Comparison of ENCODE assay signal across 26 cellular contexts in the genomic region with DNA sequence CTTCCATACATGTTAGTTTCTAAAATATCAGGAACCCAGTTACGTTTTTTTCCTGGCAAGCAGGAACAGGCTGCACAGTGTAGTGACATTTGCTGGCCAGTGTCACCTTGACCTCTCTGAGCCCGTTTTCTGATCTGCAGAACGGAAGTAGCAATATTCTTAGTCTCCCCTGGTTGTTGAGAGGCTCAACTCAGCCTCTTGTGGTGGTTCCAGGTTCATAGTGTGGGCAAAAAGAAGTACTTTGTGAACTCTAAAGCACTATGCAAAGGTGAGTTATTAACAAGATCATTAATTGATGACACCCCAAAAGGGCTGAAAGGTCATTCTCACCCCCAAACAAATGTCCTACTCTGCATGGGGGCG. TPM values are rescaled to one million over a fixed set of nuclear protein-coding genes. Genes with fewer than 3 reads are reported as not detected.
DNase-seq lines count a peak whose midpoint lies in the region; ATAC-seq, FAIRE-seq and TF ChIP-seq lines count a peak whose summit lies in the region.
"Had no signal": no experiment of that assay in that cellular context is flagged by ENCODE, and none has a peak within 500 bp of the region (broad histone marks: within the 10 kb centered on the region; RNA-seq: fewer than 3 reads in every experiment).

No MANE protein-coding gene starts in this region.

- intact Hi-C loops in vagina (cut with DNase I) = no loop called here

- TF ChIP-seq POLR2A in H1 (IDR thresholded peaks at IDR 0.05; ENCODE audit: control extremely low read depth in 1 of 2, low read depth in 2 of 2, low read length in 2 of 2) = no peak
- TF ChIP-seq POLR2A in vagina (IDR thresholded peaks at IDR 0.05) = no peak

- no peak overlapping the region for H3K14ac ChIP-seq in H1 (ENCODE audit: insufficient read length)

- H3K27ac ChIP-seq in cardiac muscle cell (peak overlapping the region; percentile 98), right atrium auricular region (no peak overlapping the region), H1 (ENCODE audit: low read depth, low read length) (peak overlapping the region; percentile 96), vagina (no peak overlapping the region)
- H3K27ac ChIP-seq: heart right ventricle, Peyer's patch had no signal

- H3K4me2 ChIP-seq in H1 (ENCODE audit: insufficient read depth in 1 of 2, low read depth in 2 of 2, low read length in 2 of 2) = peak overlapping the region; percentile 83 to 96

- no peaks in the 10 kb centered on the region; the same call in 1 of the 2 replicates for H3K23me2 ChIP-seq in H1 (ENCODE audit: low read depth, low read length)

- H3K79me1 ChIP-seq in H1 (ENCODE audit: low read depth, low read length) = peaks cover 18% of the 10 kb centered on the region

- peak overlapping the region; percentile 24; the same call in 1 of the 2 replicates for H2AK5ac ChIP-seq in H1 (ENCODE audit: low read depth, low read length)

- no peak for ATAC-seq in HG03139 (IDR thresholded peaks at IDR 0.05; ENCODE audit: unreplicated experiment)

- peaks cover 63% of the 10 kb centered on the region for H3K4me1 Mint-ChIP-seq in nephron

- no peaks in the 10 kb centered on the region for H3K9me3 ChIP-seq in cardiac muscle cell (ENCODE audit: low read depth)
- H3K9me3 ChIP-seq in right atrium auricular region = no peaks in the 10 kb centered on the region
- H3K9me3 ChIP-seq in H1 (ENCODE audit: insufficient read depth in 2 of 2, low read depth in 1 of 2, low read length in 1 of 2) = no peaks in the 10 kb centered on the region
- no peaks in the 10 kb centered on the region for H3K9me3 ChIP-seq in vagina
- H3K9me3 ChIP-seq: heart right ventricle, mucosa of descending colon, Peyer's patch had no signal

- no peak overlapping the region for H2BK120ac ChIP-seq in H1 (replicated peaks; ENCODE audit: low read depth, low read length)

- H3K27ac Mint-ChIP-seq in nephron = peak overlapping the region; percentile 87 to 99 (median 97)

- no peak for FAIRE-seq in H1 (lab: Jason Lieb, UNC)
- FAIRE-seq: GM12891, small intestine had no signal

- no peaks in the 10 kb centered on the region for H3K9me3 Mint-ChIP-seq in nephron

- H2AFZ ChIP-seq in H1 (ENCODE audit: low read length) = no peak overlapping the region

- TF ChIP-seq EP300 in H1 (IDR thresholded peaks at IDR 0.05; ENCODE audit: borderline replicate concordance in 1 of 2, low read depth in 2 of 2, low read length in 2 of 2) = no peak

- CTCF ChIA-PET in H1 (lab: Charles Lee; ENCODE audit: partially characterized antibody) = interaction anchor here (0.9 to 9.4 kb wide), 11 partner anchors 9 to 68 kb away, joined by 3 to 222 read pairs (median 5); partner anchors contain the start of genes IGF2BP1 and SNF8

- H4K20me1 ChIP-seq in H1 (replicated peaks in 1 of 2; ENCODE audit: control insufficient read depth in 1 of 2, insufficient read depth in 2 of 2, low read length in 2 of 2) = peaks cover 34 to 40% of the 10 kb centered on the region in 2 experiments

- no peak overlapping the region for H4K91ac ChIP-seq in H1 (replicated peaks; ENCODE audit: insufficient read length, low read length)

- TF ChIP-seq CTCF in cardiac muscle cell (IDR thresholded peaks at IDR 0.05; ENCODE audit: low read depth, low read length) (no peak), right atrium auricular region (IDR thresholded peaks at IDR 0.05) (no peak), H1 (IDR thresholded peaks at IDR 0.05; ENCODE audit: control extremely low read depth in 1 of 3, insufficient read depth in 1 of 3, low read depth in 1 of 3, low read length in 3 of 3) (no peak), nephron (IDR thresholded peaks at IDR 0.05; ENCODE audit: unreplicated experiment in 3 of 3) (no peak), vagina (IDR thresholded peaks at IDR 0.05) (no peak)

- no peak for TF ChIP-seq RAD21 in H1 (IDR thresholded peaks at IDR 0.05 in 1 of 2, conservative IDR thresholded peaks at IDR 0.05 in 1 of 2; ENCODE audit: low read depth in 2 of 2, low read length in 2 of 2)

- POLR2A ChIA-PET in H1 (lab: Charles Lee; ENCODE audit: partially characterized antibody) = interaction anchor here (0.7 to 13.9 kb wide), 20 partner anchors 8 to 241 kb away, joined by 3 to 366 read pairs (median 3); partner anchors contain the start of genes IGF2BP1 and SNF8

- H3K23ac ChIP-seq in H1 (ENCODE audit: insufficient read length) = no peak overlapping the region

- H2BK12ac ChIP-seq in H1 (ENCODE audit: low read depth, low read length) = peak overlapping the region; percentile 32

- no peak overlapping the region; the same call in 1 of the 2 replicates for H3K18ac ChIP-seq in H1 (ENCODE audit: extremely low read depth, low read length)

- DNase-seq in cardiac muscle cell (ENCODE audit: low read depth in 1 of 2, low spot score in 1 of 2) = no peak
- DNase-seq in right atrium auricular region (ENCODE audit: low spot score) = no peak
- DNase-seq in H1 (ENCODE audit: low read depth in 1 of 2, low spot score in 2 of 2) = no peak
- no peak for DNase-seq in vagina (ENCODE audit: extremely low spot score in 2 of 2)
- no peak for DNase-seq in NCI-H1105 treated with DMSO at 0.1 percent for 48 hours (lab: John Stamatoyannopoulos, UW)
- DNase-seq in NCI-H2196 treated with DMSO at 0.1 percent for 48 hours (lab: John Stamatoyannopoulos, UW; ENCODE audit: unreplicated experiment) = no peak
- DNase-seq: 8988T; activated CD4-positive, alpha-beta T cell treated with anti-CD3 and anti-CD28 coated beads for 4 hours; activated effector memory CD4-positive, alpha-beta T cell treated with Interleukin-2 at 50 U/mL for 16 hours; C1 segment of cervical spinal cord; heart right ventricle; Karpas-422; mucosa of descending colon; NCI-H1105; NCI-H748 treated with DMSO at 0.1 percent for 48 hours; Peyer's patch; small intestine; stimulated activated CD8-positive, alpha-beta memory T cell treated with anti-CD3 and anti-CD28 coated beads, Interleukin-4, amount 100 ng/mL, for 48 hours; substantia nigra had no signal

- 0 out of 2 replicates have a peak overlapping the region, but pooled peaks have one; percentile 11 for H2BK20ac ChIP-seq in H1 (ENCODE audit: low read length)

- no peak overlapping the region for H3K56ac ChIP-seq in H1 (replicated peaks; ENCODE audit: insufficient read length, low read depth, low read length)

- H3K36me3 ChIP-seq in cardiac muscle cell (peaks cover 6% of the 10 kb centered on the region), right atrium auricular region (no peaks in the 10 kb centered on the region), H1 (ENCODE audit: control insufficient read depth in 2 of 4, insufficient read depth in 4 of 4, low read length in 3 of 4) (peaks cover 0 to 32% (median 3%) of the 10 kb centered on the region in 4 experiments; a peak in 4 of 8 replicates), vagina (no peaks in the 10 kb centered on the region)
- H3K36me3 ChIP-seq: heart right ventricle, Peyer's patch had no signal

- H3K27me3 ChIP-seq in cardiac muscle cell = no peaks in the 10 kb centered on the region
- H3K27me3 ChIP-seq in right atrium auricular region = peaks cover 10 to 22% of the 10 kb centered on the region in 2 donors
- no peaks in the 10 kb centered on the region for H3K27me3 ChIP-seq in H1 (replicated peaks in 1 of 4; ENCODE audit: control insufficient read depth in 3 of 4, extremely low read depth in 1 of 4, insufficient read depth in 3 of 4, low read length in 3 of 4)
- no peaks in the 10 kb centered on the region for H3K27me3 ChIP-seq in vagina

- H2BK5ac ChIP-seq in H1 (ENCODE audit: low read depth, low read length) = peak overlapping the region; percentile 89; the same call in 1 of the 2 replicates

- peak overlapping the region in 3 of 4 experiments; percentile 26 to 86 (median 83); a peak in 6 of 7 replicates for H3K9ac ChIP-seq in H1 (replicated peaks in 1 of 4; ENCODE audit: extremely low read depth in 1 of 4, low read depth in 3 of 4, low read length in 3 of 4)

- peaks cover 37% of the 10 kb centered on the region for H3K36me3 Mint-ChIP-seq in nephron (ENCODE audit: low read depth)

- WGBS in H1 (ENCODE audit: extremely low coverage in 1 of 2, insufficient coverage in 1 of 2, insufficient read length in 1 of 2, insufficient replicate concordance in 2 of 2, low coverage in 1 of 2, low lambda C conversion rate in 2 of 2, missing lambda C conversion rate in 1 of 2), 2 experiments = 13% methylated on average over 4 of the region's 4 CpGs; no CpG with 5 or more reads in 1 of the 2 experiments

- H3K4me3 ChIP-seq in cardiac muscle cell (peak overlapping the region; percentile 26), right atrium auricular region (no peak overlapping the region), H1 (ENCODE audit: extremely low read depth in 1 of 4, insufficient read depth in 2 of 4, low read depth in 3 of 4, low read length in 4 of 4) (peak overlapping the region; percentile 17 to 65 (median 51); a peak in 6 of 8 replicates), vagina (no peak overlapping the region)
- H3K4me3 ChIP-seq: heart right ventricle, mucosa of descending colon had no signal

- no peak overlapping the region for H4K8ac ChIP-seq in H1 (ENCODE audit: extremely low read depth, insufficient read depth, low read length)

- H3K4me3 Mint-ChIP-seq in nephron = peak overlapping the region; percentile 82 to 85 (median 84)

- H3K4me1 ChIP-seq in cardiac muscle cell (ENCODE audit: low read depth) (peaks cover 53% of the 10 kb centered on the region), right atrium auricular region (peaks cover 0 to 14% of the 10 kb centered on the region in 2 donors), H1 (replicated peaks in 1 of 4; ENCODE audit: control insufficient read depth in 3 of 4, insufficient read depth in 4 of 4, low read length in 3 of 4) (peaks cover 18 to 38% (median 25%) of the 10 kb centered on the region in 4 experiments), vagina (peaks cover 18% of the 10 kb centered on the region)

- 0 out of 2 replicates have a peak overlapping the region, but pooled peaks have one; percentile 19 for H2BK15ac ChIP-seq in H1 (ENCODE audit: low read length)

- H3K79me2 ChIP-seq in H1 (ENCODE audit: control insufficient read depth in 1 of 2, insufficient read depth in 2 of 2, low read length in 2 of 2) = peaks cover 27 to 92% of the 10 kb centered on the region in 2 experiments

- peak overlapping the region; percentile 6 for H4K5ac ChIP-seq in H1 (ENCODE audit: insufficient read length, low read depth, low read length)

- no peaks in the 10 kb centered on the region for H3K27me3 Mint-ChIP-seq in nephron (ENCODE audit: low read depth)

- no peak overlapping the region for H3K4ac ChIP-seq in H1 (replicated peaks; ENCODE audit: insufficient read length, low read depth, low read length)

RNA-seq across cellular contexts. Expression of gene IGF2BP1, which starts 15.7 kb away (rescaled TPM):
- total RNA-seq in cardiac muscle cell (55.1 and 74.0 TPM in 2 replicates), right atrium auricular region (not detected), vagina (not detected)
- polyA plus RNA-seq in cardiac muscle cell (18.7 and 41.7 TPM in 2 replicates), H1 (2011; rRNA removed) (41.6 and 92.2 TPM in 2 replicates)
- total RNA-seq in H1 (2021; fragmentation: NEBNext Ultra II Directional; extraction: Animal tissue kit (Norgen Biotek cat#: 25700)) = 487 and 513 TPM in 2 replicates
- 61.5 TPM for polyA plus RNA-seq in H1 (2011; cell fraction: cytosol; rRNA removed)
- polyA plus RNA-seq in H1 (2011; cell fraction: nucleus; rRNA removed) = 133 TPM
- polyA plus RNA-seq in H1 (2012, experiment 1 of 2) = 99.0 to 129 TPM (median 117 TPM) in 4 replicates
- 51.1 TPM for polyA plus RNA-seq in H1 (2012, experiment 2 of 2)
- polyA plus RNA-seq in H1 (2013, experiment 1 of 2) = 101 TPM
- polyA plus RNA-seq in H1 (2013, experiment 2 of 2) = 103 TPM
- 125 and 134 TPM in 2 replicates for polyA minus RNA-seq in H1 (2011; rRNA and poly(A)+ RNA removed)
- 145 TPM for polyA minus RNA-seq in H1 (2011; cell fraction: cytosol; rRNA and poly(A)+ RNA removed)
- polyA minus RNA-seq in H1 (2011; cell fraction: nucleus; rRNA and poly(A)+ RNA removed) = 95.5 TPM
- total RNA-seq: cardiac septum, heart right ventricle had no signal

RNA-seq across cellular contexts. Expression of gene GIP, which starts 44.5 kb away (rescaled TPM):
- total RNA-seq in cardiac muscle cell = not detected in 2 replicates
- 0.66 TPM in 1 of 2 replicates, not detected in the other for polyA plus RNA-seq in cardiac muscle cell
- total RNA-seq in right atrium auricular region = not detected
- total RNA-seq in H1 (2021; fragmentation: NEBNext Ultra II Directional; extraction: Animal tissue kit (Norgen Biotek cat#: 25700)) = not detected in 2 replicates
- 0.14 and 0.16 TPM in 2 replicates for polyA plus RNA-seq in H1 (2011; rRNA removed)
- not detected for polyA plus RNA-seq in H1 (2011; cell fraction: cytosol; rRNA removed)
- not detected for polyA plus RNA-seq in H1 (2011; cell fraction: nucleus; rRNA removed)
- 0.29 to 0.34 TPM in 2 of 4 replicates, not detected in the others for polyA plus RNA-seq in H1 (2012, experiment 1 of 2)
- not detected for polyA plus RNA-seq in H1 (2012, experiment 2 of 2)
- polyA plus RNA-seq in H1 (2013, experiment 1 of 2) = 0.39 TPM
- polyA plus RNA-seq in H1 (2013, experiment 2 of 2) = 0.66 TPM
- polyA minus RNA-seq in H1 (2011; rRNA and poly(A)+ RNA removed) = 0.39 TPM in 1 of 2 replicates, not detected in the other
- not detected for polyA minus RNA-seq in H1 (2011; cell fraction: cytosol; rRNA and poly(A)+ RNA removed)
- polyA minus RNA-seq in H1 (2011; cell fraction: nucleus; rRNA and poly(A)+ RNA removed) = not detected
- not detected for total RNA-seq in vagina
- total RNA-seq: cardiac septum, heart right ventricle, mucosa of descending colon, omental fat pad, Peyer's patch, SK-MEL-5 had no signal
- polyA plus RNA-seq: adipose tissue, heart right ventricle had no signal

Comparison
In these comparisons a context has a peak if more than half of its experiments do, and no peak if none do; other contexts are left out.
1. H3K27ac ChIP-seq: peak in cardiac muscle cell (single experiment) and H1 (single experiment); none in right atrium auricular region (0 of 2) and vagina (single experiment).
2. H3K4me3 ChIP-seq: peak in cardiac muscle cell (single experiment) and H1 (4 of 4); none in right atrium auricular region (0 of 2) and vagina (0 of 2).
3. RNA of gene IGF2BP1, which starts 15.7 kb away (total RNA-seq): 487 to 513 TPM in H1 and 55.1 to 74.0 TPM in cardiac muscle cell; not detected in right atrium auricular region and not detected in vagina (single experiment); every median in the first group is over 10 times any median in the second.